ENCODE assay signal across 2 cellular contexts in the genomic region with DNA sequence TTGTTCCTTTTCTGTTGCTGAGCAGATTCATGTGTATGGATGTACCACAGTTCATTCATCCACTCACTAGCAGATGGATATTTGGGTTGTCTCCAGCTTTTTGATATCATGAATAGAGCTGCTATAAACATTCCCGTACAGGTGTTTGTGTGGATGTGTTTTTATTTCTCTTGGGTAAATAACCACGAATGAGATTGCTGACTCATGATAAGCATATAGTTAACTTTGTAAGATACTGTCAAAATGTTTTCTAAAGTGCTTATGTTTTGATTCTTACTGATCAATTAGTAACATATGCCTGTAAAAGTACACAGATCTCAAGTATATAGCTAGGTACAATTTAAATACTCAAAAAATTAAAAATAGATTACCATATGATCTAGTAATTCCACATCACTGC.
TF ChIP-seq lines count a peak whose summit lies in the region.

No MANE protein-coding gene starts in this region.

TF ChIP-seq in A549, 52 proteins besides CTCF, POLR2A, EP300 and RAD21:
- TF ChIP-seq MAFK (IDR thresholded peaks at IDR 0.05; ENCODE audit: partially characterized antibody) = peak; percentile 82
- TF ChIP-seq NR3C1 (IDR thresholded peaks at IDR 0.05) = no peak

TF ChIP-seq in IMR-90, 13 proteins besides CTCF, POLR2A, EP300 and RAD21:
- TF ChIP-seq CEBPB (IDR thresholded peaks at IDR 0.05; ENCODE audit: low read depth, low read length) (no peak), BHLHE40 (IDR thresholded peaks at IDR 0.05; ENCODE audit: low read depth, low read length) (no peak), MAFK (IDR thresholded peaks at IDR 0.05; ENCODE audit: low read depth, low read length) (peak; percentile 70)
TF ChIP-seq in IMR-90: peak in this region for 1.
